ENCODE assay signal across 8 cellular contexts in the genomic region with DNA sequence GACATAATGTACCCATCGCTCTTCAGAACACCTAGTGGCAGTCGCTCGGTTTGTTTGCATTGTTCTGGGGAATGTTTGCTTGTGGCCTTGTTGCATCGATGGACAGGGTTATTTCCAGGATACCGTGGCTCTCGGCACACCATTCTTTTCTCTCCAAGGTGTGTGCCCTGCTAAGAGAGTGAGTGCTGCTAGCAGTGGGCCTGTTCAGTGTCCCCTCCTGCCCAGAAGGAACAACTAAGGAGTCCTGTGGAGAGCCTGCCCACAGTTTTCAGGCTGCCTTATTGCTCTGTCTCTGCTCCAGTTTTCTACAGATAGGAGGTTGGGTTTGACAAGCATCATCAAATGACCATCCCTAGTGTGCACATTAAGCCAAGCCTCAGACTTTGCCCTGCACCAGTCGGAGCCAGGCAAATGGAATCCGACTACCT. TPM values are rescaled to one million over a fixed set of nuclear protein-coding genes. Genes with fewer than 3 reads are reported as not detected.
DNase-seq lines count a peak whose midpoint lies in the region; ATAC-seq and TF ChIP-seq lines count a peak whose summit lies in the region.

No MANE protein-coding gene starts in this region.

- intact Hi-C loops in activated CD4-positive, alpha-beta T cell treated with anti-CD3 and anti-CD28 coated beads, Interleukin-2, amount 10 ng/mL, durations not matched to agents 24 days and 14 days (cut with micrococcal nuclease): loop anchor here (5.0 to 10.0 kb wide), 3 partner anchors 39 to 1281 kb away; a partner anchor contains a TSS
- intact Hi-C loops in left lung (cut with DNase I): no loop called here

- H3K9me3 Mint-ChIP-seq in activated CD4-positive, alpha-beta T cell treated with anti-CD3 and anti-CD28 coated beads, Interleukin-2, amount 10 ng/mL, durations not matched to agents 24 days and 14 days: no peaks in the 10 kb centered on the region
- H3K9me3 Mint-ChIP-seq in activated naive CD8-positive, alpha-beta T cell treated with anti-CD3 and anti-CD28 coated beads, Interleukin-2, amount 10 ng/mL, durations not matched to agents 7 days and 5 days: no peaks in the 10 kb centered on the region

- no peaks in the 10 kb centered on the region for H3K9me3 ChIP-seq in left lung

- no peak for TF ChIP-seq CTCF in left lung (IDR thresholded peaks at IDR 0.05)

- H3K56ac ChIP-seq in mesendoderm (ENCODE audit: low read length): no peak overlapping the region

- H3K18ac ChIP-seq in mesendoderm (ENCODE audit: low read length): no peak overlapping the region

- WGBS in mesendoderm (ENCODE audit: extremely low coverage, insufficient coverage, low lambda C conversion rate): no CpG with 5 or more reads among the region's 8 CpGs

- no peak overlapping the region for H3K4me2 ChIP-seq in mesendoderm (ENCODE audit: low read length)

- H4K8ac ChIP-seq in mesendoderm (ENCODE audit: low read depth, low read length): no peak overlapping the region

- H3K4me1 Mint-ChIP-seq in activated CD4-positive, alpha-beta T cell treated with anti-CD3 and anti-CD28 coated beads, Interleukin-2, amount 10 ng/mL, durations not matched to agents 24 days and 14 days: peaks cover 34% of the 10 kb centered on the region
- peaks cover 32% of the 10 kb centered on the region for H3K4me1 Mint-ChIP-seq in activated naive CD8-positive, alpha-beta T cell treated with anti-CD3 and anti-CD28 coated beads, Interleukin-2, amount 10 ng/mL, durations not matched to agents 7 days and 5 days

- H3K4me3 ChIP-seq in left lung (peak overlapping the region; percentile 79 to 98), mesendoderm (ENCODE audit: low read length) (no peak overlapping the region)

- peak overlapping the region; percentile 85 for H3K4me3 Mint-ChIP-seq in activated CD4-positive, alpha-beta T cell treated with anti-CD3 and anti-CD28 coated beads, Interleukin-2, amount 10 ng/mL, durations not matched to agents 24 days and 14 days
- peak overlapping the region; percentile 88 for H3K4me3 Mint-ChIP-seq in activated naive CD8-positive, alpha-beta T cell treated with anti-CD3 and anti-CD28 coated beads, Interleukin-2, amount 10 ng/mL, durations not matched to agents 7 days and 5 days

- H3K4me1 ChIP-seq in left lung (peaks cover 14 to 60% of the 10 kb centered on the region in 2 donors), mesendoderm (ENCODE audit: control insufficient read depth, low read depth, low read length) (no peaks in the 10 kb centered on the region)

- no peak overlapping the region for H3K9ac ChIP-seq in mesendoderm (ENCODE audit: low read length)

- no peaks in the 10 kb centered on the region for H3K79me2 ChIP-seq in mesendoderm (ENCODE audit: control insufficient read depth, insufficient read depth, low read length)

- H3K79me1 ChIP-seq in mesendoderm (ENCODE audit: low read length): peaks cover 5% of the 10 kb centered on the region

- H2BK120ac ChIP-seq in mesendoderm (ENCODE audit: low read depth, low read length): no peak overlapping the region

- H3K27ac ChIP-seq in left lung (peak overlapping the region; percentile 20 to 92), temporal lobe (ENCODE audit: low read depth, low read length) (peak overlapping the region; percentile 27), mesendoderm (ENCODE audit: low read depth, low read length) (no peak overlapping the region)

- H3K23ac ChIP-seq in mesendoderm (ENCODE audit: low read length): no peak overlapping the region

- no peak overlapping the region for H3K4ac ChIP-seq in mesendoderm (ENCODE audit: low read depth, low read length)

- peaks cover 4% of the 10 kb centered on the region for H3K36me3 Mint-ChIP-seq in activated CD4-positive, alpha-beta T cell treated with anti-CD3 and anti-CD28 coated beads, Interleukin-2, amount 10 ng/mL, durations not matched to agents 24 days and 14 days (ENCODE audit: low read depth)
- peaks cover 2% of the 10 kb centered on the region for H3K36me3 Mint-ChIP-seq in activated naive CD8-positive, alpha-beta T cell treated with anti-CD3 and anti-CD28 coated beads, Interleukin-2, amount 10 ng/mL, durations not matched to agents 7 days and 5 days

- H2BK15ac ChIP-seq in mesendoderm (replicated peaks; ENCODE audit: low read depth): no peak overlapping the region

- H3K27me3 ChIP-seq in left lung (no peaks in the 10 kb centered on the region), mesendoderm (ENCODE audit: insufficient read depth, low read length, poor library complexity) (no peaks in the 10 kb centered on the region)

- H3K27ac Mint-ChIP-seq in activated CD4-positive, alpha-beta T cell treated with anti-CD3 and anti-CD28 coated beads, Interleukin-2, amount 10 ng/mL, durations not matched to agents 24 days and 14 days: no peak overlapping the region
- no peak overlapping the region for H3K27ac Mint-ChIP-seq in activated naive CD8-positive, alpha-beta T cell treated with anti-CD3 and anti-CD28 coated beads, Interleukin-2, amount 10 ng/mL, durations not matched to agents 7 days and 5 days

- no peak for ATAC-seq in activated naive CD8-positive, alpha-beta T cell treated with anti-CD3 and anti-CD28 coated beads, Interleukin-2, amount 10 ng/mL, durations not matched to agents 7 days and 5 days (ENCODE audit: low read depth)
- ATAC-seq in left lung (peak; percentile 32), HG02763 (IDR thresholded peaks at IDR 0.05; ENCODE audit: unreplicated experiment) (no peak)

- H3K36me3 ChIP-seq in left lung (peaks cover 0 to 4% of the 10 kb centered on the region in 2 donors), mesendoderm (ENCODE audit: control insufficient read depth, insufficient read depth, low read length) (no peaks in the 10 kb centered on the region)

- H2BK5ac ChIP-seq in mesendoderm (ENCODE audit: low read length): no peak overlapping the region

- H4K5ac ChIP-seq in mesendoderm (ENCODE audit: low read length): no peak overlapping the region

- DNase-seq in activated CD4-positive, alpha-beta T cell treated with anti-CD3 and anti-CD28 coated beads, Interleukin-2, amount 10 ng/mL, durations not matched to agents 24 days and 14 days: no peak
- DNase-seq in activated CD4-positive, alpha-beta T cell treated with anti-CD3 and anti-CD28 coated beads, Interleukin-2, amount 50 U/mL, for 48 hours: no peak
- no peak for DNase-seq in activated naive CD8-positive, alpha-beta T cell treated with anti-CD3 and anti-CD28 coated beads, Interleukin-2, amount 10 ng/mL, durations not matched to agents 7 days and 5 days
- DNase-seq in left lung: no peak
- DNase-seq in mesendoderm: no peak
- DNase-seq in activated CD4-positive, CD25-positive, alpha-beta regulatory T cell treated with anti-CD3 and anti-CD28 coated beads, Interleukin-2, amount 50 U/mL, for 72 hours: no peak

- POLR2A ChIA-PET in activated naive CD8-positive, alpha-beta T cell treated with anti-CD3 and anti-CD28 coated beads, Interleukin-2, amount 10 ng/mL, durations not matched to agents 7 days and 5 days (lab: Charles Lee): no interaction called here

- H3K27me3 Mint-ChIP-seq in activated CD4-positive, alpha-beta T cell treated with anti-CD3 and anti-CD28 coated beads, Interleukin-2, amount 10 ng/mL, durations not matched to agents 24 days and 14 days: peaks cover 7% of the 10 kb centered on the region
- H3K27me3 Mint-ChIP-seq in activated naive CD8-positive, alpha-beta T cell treated with anti-CD3 and anti-CD28 coated beads, Interleukin-2, amount 10 ng/mL, durations not matched to agents 7 days and 5 days: peaks cover 11% of the 10 kb centered on the region

- no peak overlapping the region for H2AK5ac ChIP-seq in mesendoderm (ENCODE audit: low read length)

RNA-seq across cellular contexts. Expression of a gene that starts 1.4 kb away (rescaled TPM):
- total RNA-seq in activated CD4-positive, alpha-beta T cell treated with anti-CD3 and anti-CD28 coated beads, Interleukin-2, amount 10 ng/mL, durations not matched to agents 24 days and 14 days: 22.1 and 22.5 TPM in 2 replicates
- 10 to 100 TPM; 32.4 to 36.9 TPM for total RNA-seq in activated naive CD8-positive, alpha-beta T cell treated with anti-CD3 and anti-CD28 coated beads, Interleukin-2, amount 10 ng/mL, durations not matched to agents 7 days and 5 days
- total RNA-seq in left lung (10 to 100 TPM; 32.7 to 42.3 TPM), temporal lobe (33.9 TPM)
- polyA plus RNA-seq in mesendoderm (2013, experiment 1 of 2): 5.1 TPM
- 5.1 TPM for polyA plus RNA-seq in mesendoderm (2013, experiment 2 of 2)

RNA-seq across cellular contexts. Expression of a gene that starts 36.8 kb away (rescaled TPM):
- 0.49 and 0.83 TPM in 2 replicates for total RNA-seq in activated CD4-positive, alpha-beta T cell treated with anti-CD3 and anti-CD28 coated beads, Interleukin-2, amount 10 ng/mL, durations not matched to agents 24 days and 14 days
- total RNA-seq in activated naive CD8-positive, alpha-beta T cell treated with anti-CD3 and anti-CD28 coated beads, Interleukin-2, amount 10 ng/mL, durations not matched to agents 7 days and 5 days: under 1 TPM; 0.85 to 0.86 TPM
- 1 to 10 TPM; 6.9 to 8.7 TPM for total RNA-seq in left lung
- 75.0 TPM for total RNA-seq in temporal lobe
- polyA plus RNA-seq in mesendoderm (2013, experiment 1 of 2): 14.5 TPM
- 15.2 TPM for polyA plus RNA-seq in mesendoderm (2013, experiment 2 of 2)

RNA-seq across cellular contexts. Expression of a gene that starts 43.7 kb away (rescaled TPM):
- total RNA-seq in activated CD4-positive, alpha-beta T cell treated with anti-CD3 and anti-CD28 coated beads, Interleukin-2, amount 10 ng/mL, durations not matched to agents 24 days and 14 days: 15.3 and 17.4 TPM in 2 replicates
- total RNA-seq in activated naive CD8-positive, alpha-beta T cell treated with anti-CD3 and anti-CD28 coated beads, Interleukin-2, amount 10 ng/mL, durations not matched to agents 7 days and 5 days: 10 to 100 TPM; 18.0 to 20.2 TPM
- total RNA-seq in left lung (10 to 100 TPM; 25.5 to 30.7 TPM), temporal lobe (5.9 TPM)
- 7.2 TPM for polyA plus RNA-seq in mesendoderm (2013, experiment 1 of 2)
- polyA plus RNA-seq in mesendoderm (2013, experiment 2 of 2): 7.3 TPM

RNA-seq across cellular contexts. Expression of a gene that starts 58.4 kb away (rescaled TPM):
- total RNA-seq in activated CD4-positive, alpha-beta T cell treated with anti-CD3 and anti-CD28 coated beads, Interleukin-2, amount 10 ng/mL, durations not matched to agents 24 days and 14 days: 1.8 and 2.0 TPM in 2 replicates
- 1 to 10 TPM; 3.9 TPM for total RNA-seq in activated naive CD8-positive, alpha-beta T cell treated with anti-CD3 and anti-CD28 coated beads, Interleukin-2, amount 10 ng/mL, durations not matched to agents 7 days and 5 days
- total RNA-seq in left lung (under 1 TPM; 0.35 to 0.89 TPM), temporal lobe (0.25 TPM)
- 0.38 TPM for polyA plus RNA-seq in mesendoderm (2013, experiment 1 of 2)
- 0.34 TPM for polyA plus RNA-seq in mesendoderm (2013, experiment 2 of 2)
